In the genomic region with DNA sequence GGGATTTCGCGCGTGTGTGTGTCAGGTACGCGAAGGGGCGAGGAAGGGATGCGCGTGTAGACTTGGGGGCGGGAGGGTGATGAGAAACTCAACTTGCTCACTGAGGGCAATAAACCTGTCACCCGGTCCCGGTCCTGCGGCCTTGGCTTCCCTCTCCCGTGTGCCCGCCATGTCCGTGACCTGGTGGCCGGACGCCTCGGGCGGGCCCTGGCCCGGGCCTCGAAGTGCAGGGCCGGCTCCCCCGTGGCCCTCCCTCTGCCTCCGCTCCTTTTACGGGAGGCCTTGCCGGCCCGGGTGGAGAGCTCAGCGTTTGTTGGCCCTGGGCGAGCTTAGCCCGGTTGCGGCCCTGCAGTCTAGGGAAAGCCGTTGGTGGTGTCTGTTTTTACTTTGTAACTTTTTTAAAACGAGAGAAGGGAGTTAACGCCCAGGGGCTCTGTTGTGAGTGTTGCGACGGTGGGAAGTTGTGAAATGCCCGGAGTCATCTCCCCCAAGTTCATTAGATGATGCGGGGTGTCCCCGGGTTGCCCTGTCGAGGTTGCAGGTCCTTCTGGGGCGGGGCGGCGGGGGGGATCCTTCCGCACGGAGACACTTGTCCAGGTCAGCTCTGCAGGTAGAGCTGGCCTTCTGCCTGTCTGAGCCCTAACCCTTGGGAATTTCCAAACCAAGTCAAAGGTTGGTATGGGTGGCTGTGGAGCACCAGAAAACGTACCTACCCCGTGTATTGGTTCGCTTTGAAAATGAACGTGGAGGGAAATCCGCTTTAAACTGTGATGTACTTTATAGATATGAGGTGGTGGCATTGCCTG, we compare ENCODE assay signal across 8 cellular contexts. TPM values are rescaled to one million over a fixed set of nuclear protein-coding genes. Genes with fewer than 3 reads are reported as not detected.
A peak's percentile ranks its signal among the peaks of the same experiment; 100 is the strongest.
DNase-seq lines count a peak whose midpoint lies in the region; ATAC-seq and TF ChIP-seq lines count a peak whose summit lies in the region.

No MANE protein-coding gene starts in this region.

- H3K27me3 Mint-ChIP-seq in central memory CD8-positive, alpha-beta T cell, result no peaks in the 10 kb centered on the region

- DNase-seq in COR-L47 (lab: John Stamatoyannopoulos, UW) (peak; percentile 46), kidney glomerular epithelial cell (lab: John Stamatoyannopoulos, UW) (peak; percentile 43)
- DNase-seq in Jurkat, Clone E6-1 (ENCODE audit: low read depth, low spot score), result peak; percentile 46
- peak in 1 of 2 donors; percentile 31 for DNase-seq in central memory CD8-positive, alpha-beta T cell (ENCODE audit: low spot score in 2 of 2)
- peak; percentile 53 for DNase-seq in stimulated activated CD4-positive, alpha-beta T cell treated with anti-CD3 and anti-CD28 coated beads, Interleukin-4, amount 100 ng/mL, for 1 hour

- peak overlapping the region; percentile 95 for H3K4me3 Mint-ChIP-seq in central memory CD8-positive, alpha-beta T cell

- H3K27ac Mint-ChIP-seq in central memory CD8-positive, alpha-beta T cell (ENCODE audit: low read depth), result peak overlapping the region; percentile 96

- peaks cover 32% of the 10 kb centered on the region for H3K36me3 Mint-ChIP-seq in central memory CD8-positive, alpha-beta T cell (ENCODE audit: insufficient read depth)

- peaks cover 40% of the 10 kb centered on the region for H3K4me1 Mint-ChIP-seq in central memory CD8-positive, alpha-beta T cell

- TF ChIP-seq CTCF in WI38 (IDR thresholded peaks at IDR 0.05; ENCODE audit: low read depth, low read length), result no peak

- peak; percentile 11 for ATAC-seq in GM21447 (IDR thresholded peaks at IDR 0.05; ENCODE audit: unreplicated experiment)
- ATAC-seq in central memory CD8-positive, alpha-beta T cell (replicated peaks; ENCODE audit: extremely low read depth, poor library complexity, severe bottlenecking), result peak; percentile 11
- no peak for ATAC-seq in HG03457 (IDR thresholded peaks at IDR 0.05; ENCODE audit: unreplicated experiment)

- no peaks in the 10 kb centered on the region for H3K9me3 Mint-ChIP-seq in central memory CD8-positive, alpha-beta T cell

- peak overlapping the region; percentile 74 for H3K4me3 ChIP-seq in Jurkat, Clone E6-1 (ENCODE audit: low read length)
- H3K4me3 ChIP-seq in WI38 (ENCODE audit: low read depth, low read length), result peak overlapping the region; percentile 93

RNA-seq across cellular contexts. Expression of gene SMCHD1, which starts 0.9 kb away (rescaled TPM):
- polyA plus RNA-seq in Jurkat, Clone E6-1 (2012; ENCODE audit: insufficient read depth, insufficient read length), result 41.8 TPM
